21 cellular contexts compared by ENCODE assay signal in genomic region chr2:59276917-59277316, GRCh38.
"Had no signal": no experiment of that assay in that cellular context is flagged by ENCODE, and none has a peak within 500 bp of the region (broad histone marks: within the 10 kb centered on the region; RNA-seq: fewer than 3 reads in every experiment).

No MANE protein-coding gene starts in this region.

- H3K9me3 ChIP-seq: body of pancreas, esophagus squamous epithelium, thoracic aorta, upper lobe of left lung had no signal

- H3K27me3 Mint-ChIP-seq: activated CD4-positive, alpha-beta T cell treated with anti-CD3 and anti-CD28 coated beads, Interleukin-2, amount 10 ng/mL, durations not matched to agents 7 days and 5 days; activated T-cell treated with anti-CD3 and anti-CD28 coated beads, Interleukin-2, amount 50 U/mL, for 24 hours; natural killer cell treated with Interleukin-12 subunit alpha and Interleukin-12 subunit beta and Interleukin-15 and Interleukin-18, amount 100 ng/mL, for 72 hours; progenitor cell of endocrine pancreas had no signal

- H3K4me3 Mint-ChIP-seq: activated CD4-positive, alpha-beta T cell treated with anti-CD3 and anti-CD28 coated beads, Interleukin-2, amount 10 ng/mL, durations not matched to agents 7 days and 5 days; activated CD8-positive, alpha-beta T cell treated with anti-CD3 and anti-CD28 coated beads, Interleukin-2, amount 10 ng/mL, durations not matched to agents 7 days and 5 days; activated naive CD4-positive, alpha-beta T cell treated with anti-CD3 and anti-CD28 coated beads for 36 hours; activated T-cell treated with anti-CD3 and anti-CD28 coated beads, Interleukin-2, amount 50 U/mL, for 24 hours; natural killer cell treated with Interleukin-12 subunit alpha and Interleukin-12 subunit beta and Interleukin-15 and Interleukin-18, amount 100 ng/mL, for 72 hours; stimulated activated effector memory CD8-positive, alpha-beta T cell treated with anti-CD3 and anti-CD28 coated beads, Interleukin-12 subunit alpha, Interleukin-12 subunit beta, amount 100 ng/mL, for 72 hours had no signal

- DNase-seq: activated CD4-positive, alpha-beta T cell treated with anti-CD3 and anti-CD28 coated beads, Interleukin-2, amount 10 ng/mL, durations not matched to agents 7 days and 5 days; activated CD8-positive, alpha-beta T cell treated with anti-CD3 and anti-CD28 coated beads, Interleukin-2, amount 10 ng/mL, durations not matched to agents 7 days and 5 days; activated naive CD4-positive, alpha-beta T cell treated with anti-CD3 and anti-CD28 coated beads for 36 hours; activated T-cell treated with anti-CD3 and anti-CD28 coated beads, Interleukin-2, amount 50 U/mL, for 24 hours; body of pancreas; dermis blood vessel endothelial cell; effector memory CD4-positive, alpha-beta T cell; esophagus squamous epithelium; left cardiac atrium; right cardiac atrium; small intestine; stimulated activated CD4-positive, alpha-beta T cell treated with anti-CD3 and anti-CD28 coated beads, Interleukin-15, amount 100 ng/mL, for 24 hours; stimulated activated CD4-positive, alpha-beta T cell treated with anti-CD3 and anti-CD28 coated beads, Interleukin-4, amount 100 ng/mL, for 1 hour; upper lobe of left lung had no signal

- FAIRE-seq: endothelial cell of umbilical vein, small intestine had no signal

- H3K4me3 ChIP-seq: body of pancreas, esophagus squamous epithelium, lung, thoracic aorta, upper lobe of left lung had no signal

- H3K36me3 Mint-ChIP-seq: natural killer cell treated with Interleukin-12 subunit alpha and Interleukin-12 subunit beta and Interleukin-15 and Interleukin-18, amount 100 ng/mL, for 72 hours; stimulated activated effector memory CD8-positive, alpha-beta T cell treated with anti-CD3 and anti-CD28 coated beads, Interleukin-12 subunit alpha, Interleukin-12 subunit beta, amount 100 ng/mL, for 72 hours had no signal

- H3K27ac ChIP-seq: body of pancreas, esophagus squamous epithelium, thoracic aorta, upper lobe of left lung had no signal

- ATAC-seq: activated CD4-positive, CD25-positive, alpha-beta regulatory T cell treated with anti-CD3 and anti-CD28 coated beads, Interleukin-2, amount 50 U/mL, for 24 hours; activated CD8-positive, alpha-beta T cell treated with anti-CD3 and anti-CD28 coated beads, Interleukin-2, amount 10 ng/mL, durations not matched to agents 7 days and 5 days; body of pancreas; left cardiac atrium; natural killer cell treated with Interleukin-12 subunit alpha and Interleukin-12 subunit beta and Interleukin-15 and Interleukin-18, amount 100 ng/mL, for 72 hours; right cardiac atrium; stimulated activated effector memory CD8-positive, alpha-beta T cell treated with anti-CD3 and anti-CD28 coated beads, Interleukin-12 subunit alpha, Interleukin-12 subunit beta, amount 100 ng/mL, for 72 hours had no signal

- H3K9me3 Mint-ChIP-seq: activated CD4-positive, alpha-beta T cell treated with anti-CD3 and anti-CD28 coated beads, Interleukin-2, amount 10 ng/mL, durations not matched to agents 7 days and 5 days; activated naive CD4-positive, alpha-beta T cell treated with anti-CD3 and anti-CD28 coated beads for 36 hours; activated T-cell treated with anti-CD3 and anti-CD28 coated beads, Interleukin-2, amount 50 U/mL, for 24 hours had no signal

- H3K27ac Mint-ChIP-seq: activated CD4-positive, alpha-beta T cell treated with anti-CD3 and anti-CD28 coated beads, Interleukin-2, amount 10 ng/mL, durations not matched to agents 7 days and 5 days; activated CD8-positive, alpha-beta T cell treated with anti-CD3 and anti-CD28 coated beads, Interleukin-2, amount 10 ng/mL, durations not matched to agents 7 days and 5 days; activated naive CD4-positive, alpha-beta T cell treated with anti-CD3 and anti-CD28 coated beads for 36 hours; activated T-cell treated with anti-CD3 and anti-CD28 coated beads, Interleukin-2, amount 50 U/mL, for 24 hours; natural killer cell treated with Interleukin-12 subunit alpha and Interleukin-12 subunit beta and Interleukin-15 and Interleukin-18, amount 100 ng/mL, for 72 hours; progenitor cell of endocrine pancreas; stimulated activated effector memory CD8-positive, alpha-beta T cell treated with anti-CD3 and anti-CD28 coated beads, Interleukin-12 subunit alpha, Interleukin-12 subunit beta, amount 100 ng/mL, for 72 hours had no signal

- H3K4me1 ChIP-seq: esophagus squamous epithelium, upper lobe of left lung had no signal

- H3K4me1 Mint-ChIP-seq: activated CD4-positive, alpha-beta T cell treated with anti-CD3 and anti-CD28 coated beads, Interleukin-2, amount 10 ng/mL, durations not matched to agents 7 days and 5 days; stimulated activated effector memory CD8-positive, alpha-beta T cell treated with anti-CD3 and anti-CD28 coated beads, Interleukin-12 subunit alpha, Interleukin-12 subunit beta, amount 100 ng/mL, for 72 hours had no signal

- H3K27me3 ChIP-seq: body of pancreas, esophagus squamous epithelium, upper lobe of left lung had no signal

- H3K36me3 ChIP-seq: esophagus squamous epithelium, thoracic aorta, upper lobe of left lung had no signal
